ENCODE assay signal across 9 cellular contexts in the genomic region with DNA sequence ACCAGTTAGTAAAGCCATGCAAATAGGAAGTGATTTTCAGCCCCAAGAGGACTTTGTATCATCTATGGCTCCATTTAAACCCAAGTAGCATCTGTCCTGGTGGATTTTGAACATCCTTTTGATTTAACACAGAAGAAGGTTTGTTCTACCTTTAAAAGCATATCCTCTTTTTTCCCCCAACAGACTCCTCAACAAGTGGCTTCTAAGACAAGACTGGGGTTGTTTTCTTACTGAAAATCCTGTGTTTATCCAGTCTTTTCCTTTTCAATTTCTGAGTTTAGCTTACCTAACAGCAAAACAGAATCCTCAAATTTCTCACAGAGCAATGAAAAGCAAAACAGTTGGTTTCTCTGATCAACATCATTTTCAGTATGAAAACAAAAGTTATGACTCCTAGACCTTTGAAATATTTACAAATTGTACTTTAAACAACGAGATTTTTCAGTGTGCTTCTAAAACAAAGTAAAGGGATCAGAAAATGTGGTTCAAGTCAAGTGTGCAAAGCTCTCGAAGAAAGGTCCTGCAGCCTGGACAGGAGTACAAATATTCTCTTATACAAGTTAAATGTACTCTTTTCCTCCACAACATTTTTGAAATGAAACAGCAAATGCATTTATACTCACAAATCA. TPM values are rescaled to one million over a fixed set of nuclear protein-coding genes. Genes with fewer than 3 reads are reported as not detected.
DNase-seq lines count a peak whose midpoint lies in the region; ATAC-seq, FAIRE-seq and TF ChIP-seq lines count a peak whose summit lies in the region.
"Had no signal": no experiment of that assay in that cellular context is flagged by ENCODE, and none has a peak within 500 bp of the region (broad histone marks: within the 10 kb centered on the region; RNA-seq: fewer than 3 reads in every experiment).

No MANE protein-coding gene starts in this region.

- no peaks in the 10 kb centered on the region for H3K27me3 Mint-ChIP-seq in activated naive CD4-positive, alpha-beta T cell treated with anti-CD3 and anti-CD28 coated beads, Interleukin-2, amount 50 U/mL, for 24 hours
- H3K27me3 Mint-ChIP-seq in type B pancreatic cell = no peaks in the 10 kb centered on the region

- in situ Hi-C loops in K562 (cut with MboI) = loop anchor here (25.0 kb wide), 1 partner anchor 691 kb away; the partner anchor contains the start of genes CAPS2 and GLIPR1L1

- peaks cover 52% of the 10 kb centered on the region for H3K4me1 Mint-ChIP-seq in activated naive CD4-positive, alpha-beta T cell treated with anti-CD3 and anti-CD28 coated beads, Interleukin-2, amount 50 U/mL, for 24 hours
- peaks cover 34% of the 10 kb centered on the region for H3K4me1 Mint-ChIP-seq in type B pancreatic cell (ENCODE audit: unreplicated experiment)

- no peak for TF ChIP-seq POLR2A in K562 (conservative IDR thresholded peaks at IDR 0.05)
- peak; percentile 9 for TF ChIP-seq POLR2A in right lobe of liver (IDR thresholded peaks at IDR 0.05)

- H3K4me3 ChIP-seq in K562 = no peak overlapping the region
- peak overlapping the region; percentile 78 to 90 (median 82) for H3K4me3 ChIP-seq in right lobe of liver

- H3K9me3 Mint-ChIP-seq in activated naive CD4-positive, alpha-beta T cell treated with anti-CD3 and anti-CD28 coated beads, Interleukin-2, amount 50 U/mL, for 24 hours = no peaks in the 10 kb centered on the region
- no peaks in the 10 kb centered on the region for H3K9me3 Mint-ChIP-seq in type B pancreatic cell

- no peak for TF ChIP-seq CTCF in K562 (IDR thresholded peaks at IDR 0.05 in 2 of 3, conservative IDR thresholded peaks at IDR 0.05 in 1 of 3; ENCODE audit: insufficient read depth in 2 of 3, low read depth in 1 of 3, low read length in 3 of 3)
- no peak for TF ChIP-seq CTCF in right lobe of liver (IDR thresholded peaks at IDR 0.05)
- TF ChIP-seq CTCF in type B pancreatic cell (conservative IDR thresholded peaks at IDR 0.05) = no peak

- DNase-seq in activated naive CD4-positive, alpha-beta T cell (lab: John Stamatoyannopoulos, UW) = no peak
- DNase-seq in K562 (ENCODE audit: extremely low read depth in 1 of 4, low spot score in 3 of 4) = no peak
- no peak for DNase-seq in right lobe of liver
- no peak for DNase-seq in type B pancreatic cell (ENCODE audit: extremely low spot score, unreplicated experiment)
- no peak for DNase-seq in medulla oblongata (ENCODE audit: extremely low spot score)
- no peak for DNase-seq in NCI-H1694 treated with DMSO at 0.1 percent for 48 hours (lab: John Stamatoyannopoulos, UW)
- no peak for DNase-seq in MV-4-11 (lab: John Stamatoyannopoulos, UW)
- DNase-seq: COR-L47 had no signal

- H3K4me1 ChIP-seq in K562 (replicated peaks in 1 of 2; ENCODE audit: control insufficient read depth in 2 of 2, insufficient read depth in 2 of 2, low read length in 2 of 2) = peaks cover 13 to 30% of the 10 kb centered on the region in 2 experiments; a peak in 4 of 5 replicates
- peaks cover 0 to 10% (median 3%) of the 10 kb centered on the region in 4 donors for H3K4me1 ChIP-seq in right lobe of liver

- H3K27ac Mint-ChIP-seq in activated naive CD4-positive, alpha-beta T cell treated with anti-CD3 and anti-CD28 coated beads, Interleukin-2, amount 50 U/mL, for 24 hours = peak overlapping the region; percentile 66
- H3K27ac Mint-ChIP-seq in type B pancreatic cell = peak overlapping the region; percentile 86

- H3K4me2 ChIP-seq in K562 (ENCODE audit: insufficient read depth, low read length) = no peak overlapping the region

- H3K27me3 ChIP-seq in K562 (ENCODE audit: control insufficient read depth in 2 of 2, insufficient read depth in 2 of 2, low read length in 2 of 2) (peaks cover 0 to 8% of the 10 kb centered on the region in 2 experiments; a peak in 1 of 5 replicates), right lobe of liver (no peaks in the 10 kb centered on the region)

- H4K20me1 ChIP-seq in K562 (replicated peaks; ENCODE audit: control insufficient read depth, insufficient read depth, low read length) = no peaks in the 10 kb centered on the region

- BruUV-seq in K562 (replicated peaks; lab: Mats Ljungman, UMichigan) = TSS peak; percentile 31

- CTCF ChIA-PET in K562 (lab: Yijun Ruan, JAX; ENCODE audit: low intra/inter-chr PET ratio) = no interaction called here

- no peak for TF ChIP-seq RAD21 in K562 (CRISPR knock-in tag; conservative IDR thresholded peaks at IDR 0.05 in 1 of 2, IDR thresholded peaks at IDR 0.05 in 1 of 2)

- H3K9me3 ChIP-seq in K562 (replicated peaks; ENCODE audit: control insufficient read depth, insufficient read depth, low read depth, low read length) (no peaks in the 10 kb centered on the region), right lobe of liver (no peaks in the 10 kb centered on the region)

- ATAC-seq in K562 (no peak), right lobe of liver (no peak)

- H3K79me2 ChIP-seq in K562 (ENCODE audit: control insufficient read depth, insufficient read depth, low read length) = no peaks in the 10 kb centered on the region

- H3K27ac ChIP-seq in K562 (ENCODE audit: extremely low read depth, low read depth, low read length) (no peak overlapping the region), right lobe of liver (peak overlapping the region in 2 of 3 donors; percentile 61 to 72)

- TF ChIP-seq EP300 in K562 (IDR thresholded peaks at IDR 0.05; ENCODE audit: low read length) = no peak

- peaks cover 24% of the 10 kb centered on the region for H3K36me3 Mint-ChIP-seq in activated naive CD4-positive, alpha-beta T cell treated with anti-CD3 and anti-CD28 coated beads, Interleukin-2, amount 50 U/mL, for 24 hours
- peaks cover 33% of the 10 kb centered on the region for H3K36me3 Mint-ChIP-seq in type B pancreatic cell

- FAIRE-seq in K562 (lab: Jason Lieb, UNC) = no peak

- H3K9ac ChIP-seq in K562 (ENCODE audit: insufficient read depth in 1 of 2, low read depth in 2 of 2, low read length in 2 of 2) = no peak overlapping the region

- POLR2A ChIA-PET in K562 (lab: Yijun Ruan, JAX) = no interaction called here

- H3K36me3 ChIP-seq in K562 (ENCODE audit: control insufficient read depth, insufficient read depth, low read length) (no peaks in the 10 kb centered on the region), right lobe of liver (no peaks in the 10 kb centered on the region)

- WGBS in K562 (ENCODE audit: insufficient coverage, low coverage, missing lambda C conversion rate) = 50% methylated on average over 2 of the region's 2 CpGs
- 42% methylated on average over 2 of the region's 2 CpGs for WGBS in right lobe of liver (ENCODE audit: insufficient coverage, low coverage, low lambda C conversion rate, missing lambda C conversion rate)

- H2AFZ ChIP-seq in K562 (ENCODE audit: low read depth, low read length) = no peak overlapping the region

- intact Hi-C loops in K562 (cut with micrococcal nuclease) = no loop called here
- intact Hi-C loops in right lobe of liver (cut with DNase I) = no loop called here

- H3K4me3 Mint-ChIP-seq in activated naive CD4-positive, alpha-beta T cell treated with anti-CD3 and anti-CD28 coated beads, Interleukin-2, amount 50 U/mL, for 24 hours = peak overlapping the region; percentile 91
- peak overlapping the region; percentile 94 for H3K4me3 Mint-ChIP-seq in type B pancreatic cell

- no peaks in the 10 kb centered on the region for H3K9me1 ChIP-seq in K562 (ENCODE audit: control insufficient read depth, insufficient read depth, low read length)

RNA-seq across cellular contexts. Expression of gene PHLDA1, which starts 2.8 kb away (rescaled TPM):
- 3.4 TPM in 2 replicates for total RNA-seq in K562 (2011; cell fraction: chromatin; rRNA removed; ENCODE audit: low replicate concordance)
- total RNA-seq in K562 (2011; cell fraction: nucleolus; rRNA removed) = 2.1 and 4.5 TPM in 2 replicates
- total RNA-seq in K562 (2011; cell fraction: nucleoplasm; rRNA removed) = 3.4 and 6.9 TPM in 2 replicates
- total RNA-seq in K562 (2014; rRNA removed) = 0.54 and 0.73 TPM in 2 replicates
- 0.51 and 0.80 TPM in 2 replicates for total RNA-seq in K562 (2014; rRNA removed; fragmentation: Illumina TruSeq; extraction: Trizol)
- 0.33 and 0.38 TPM in 2 replicates for total RNA-seq in K562 (2015; rRNA removed; fragmentation: Illumina TruSeq; extraction: Trizol)
- 0.81 and 1.6 TPM in 2 replicates for total RNA-seq in K562 (2021)
- polyA plus RNA-seq in K562 (2011; rRNA removed) = 2.3 and 2.9 TPM in 2 replicates
- 1.9 and 4.4 TPM in 2 replicates for polyA plus RNA-seq in K562 (2011; cell fraction: cytosol; rRNA removed)
- 2.0 and 3.7 TPM in 2 replicates for polyA plus RNA-seq in K562 (2011; cell fraction: nucleus; rRNA removed)
- polyA plus RNA-seq in K562 (2012) = 1.1 and 1.7 TPM in 2 replicates
- polyA plus RNA-seq in K562 (2014; fragmentation: Illumina TruSeq; extraction: Trizol) = 0.40 and 0.57 TPM in 2 replicates
- under 1 TPM; 0.15 to 0.56 TPM for polyA plus RNA-seq in K562 (2014; fragmentation: Nextera tagmentation; extraction: Ambion mirVana)
- 0.61 and 0.82 TPM in 2 replicates for polyA plus RNA-seq in K562 (2014; rRNA removed)
- polyA minus RNA-seq in K562 (2011; rRNA and poly(A)+ RNA removed) = 3.0 and 3.2 TPM in 2 replicates
- polyA minus RNA-seq in K562 (2011; cell fraction: cytosol; rRNA and poly(A)+ RNA removed) = 2.9 and 4.0 TPM in 2 replicates
- polyA minus RNA-seq in K562 (2011; cell fraction: nucleus; rRNA and poly(A)+ RNA removed) = 4.7 and 6.1 TPM in 2 replicates
- total RNA-seq in right lobe of liver = 10 to 100 TPM in 4 of 6 experiments, 1 to 10 TPM in 2; 1.7 to 22.4 (median 14.3) TPM
- total RNA-seq in type B pancreatic cell (ENCODE audit: low replicate concordance) = 67.5 and 108 TPM in 2 replicates

RNA-seq across cellular contexts. Expression of gene NAP1L1, which starts 55.7 kb away (rescaled TPM):
- 133 and 584 TPM in 2 replicates for total RNA-seq in K562 (2011; cell fraction: chromatin; rRNA removed; ENCODE audit: low replicate concordance)
- total RNA-seq in K562 (2011; cell fraction: nucleolus; rRNA removed) = 52.5 and 79.6 TPM in 2 replicates
- 207 and 415 TPM in 2 replicates for total RNA-seq in K562 (2011; cell fraction: nucleoplasm; rRNA removed)
- total RNA-seq in K562 (2014; rRNA removed) (291 and 292 TPM in 2 replicates), K562 (2014; rRNA removed; fragmentation: Illumina TruSeq; extraction: Trizol) (450 and 550 TPM in 2 replicates), K562 (2015; rRNA removed; fragmentation: Illumina TruSeq; extraction: Trizol) (358 and 383 TPM in 2 replicates), K562 (2021) (518 and 530 TPM in 2 replicates), right lobe of liver (10 to 100 TPM; 61.9 to 99.1 (median 81.5) TPM), type B pancreatic cell (ENCODE audit: low replicate concordance) (563 and 883 TPM in 2 replicates)
- polyA plus RNA-seq in K562 (2011; rRNA removed) (421 and 458 TPM in 2 replicates), K562 (2014; fragmentation: Illumina TruSeq; extraction: Trizol) (560 and 747 TPM in 2 replicates), K562 (2014; fragmentation: Nextera tagmentation; extraction: Ambion mirVana) (100 to 1,000 TPM; 287 to 326 TPM), K562 (2014; rRNA removed) (400 and 473 TPM in 2 replicates)
- 67.9 and 143 TPM in 2 replicates for polyA plus RNA-seq in K562 (2011; cell fraction: cytosol; rRNA removed)
- polyA plus RNA-seq in K562 (2011; cell fraction: nucleus; rRNA removed) = 135 and 211 TPM in 2 replicates
- polyA plus RNA-seq in K562 (2012) = 571 and 740 TPM in 2 replicates
- polyA minus RNA-seq in K562 (2011; rRNA and poly(A)+ RNA removed) = 372 and 401 TPM in 2 replicates
- polyA minus RNA-seq in K562 (2011; cell fraction: cytosol; rRNA and poly(A)+ RNA removed) = 188 and 218 TPM in 2 replicates
- 139 and 220 TPM in 2 replicates for polyA minus RNA-seq in K562 (2011; cell fraction: nucleus; rRNA and poly(A)+ RNA removed)
